ENCODE assay signal across 8 cellular contexts in genomic region chr13:52599853-52600603, GRCh38. TPM values are rescaled to one million over a fixed set of nuclear protein-coding genes. Genes with fewer than 3 reads are reported as not detected.
DNase-seq lines count a peak whose midpoint lies in the region; ATAC-seq and TF ChIP-seq lines count a peak whose summit lies in the region.

No MANE protein-coding gene starts in this region.

- H3K4me3 ChIP-seq in mammary epithelial cell (replicated peaks in 1 of 3; ENCODE audit: insufficient read depth in 1 of 3, low read depth in 2 of 3, low read length in 3 of 3) (peak overlapping the region; percentile 47 to 67 (median 67)), kidney epithelial cell (ENCODE audit: low read depth, low read length) (peak overlapping the region; percentile 47), stomach (peak overlapping the region; percentile 50 to 67 (median 60))

- peak overlapping the region; percentile 100 for H2AFZ ChIP-seq in mammary epithelial cell (ENCODE audit: low read depth, low read length)

- peak; percentile 8 for DNase-seq in activated CD4-positive, alpha-beta T cell treated with anti-CD3 and anti-CD28 coated beads, Interleukin-2, amount 10 ng/mL, durations not matched to agents 7 days and 5 days
- DNase-seq in activated CD4-positive, alpha-beta T cell treated with anti-CD3 and anti-CD28 coated beads, Interleukin-2, amount 50 U/mL, for 1 hour: no peak
- DNase-seq in NCI-H2227 (lab: John Stamatoyannopoulos, UW; ENCODE audit: unreplicated experiment) (peak; percentile 37), mammary epithelial cell (peak; percentile 32), kidney epithelial cell (ENCODE audit: low read depth) (no peak), stomach (no peak), A172 (ENCODE audit: low spot score) (no peak)

- POLR2A ChIA-PET in activated CD4-positive, alpha-beta T cell treated with anti-CD3 and anti-CD28 coated beads, Interleukin-2, amount 10 ng/mL, durations not matched to agents 7 days and 5 days (lab: Charles Lee): no interaction called here

- H3K9me3 Mint-ChIP-seq in activated CD4-positive, alpha-beta T cell treated with anti-CD3 and anti-CD28 coated beads, Interleukin-2, amount 10 ng/mL, durations not matched to agents 7 days and 5 days: no peaks in the 10 kb centered on the region

- ATAC-seq in HG02588 (IDR thresholded peaks at IDR 0.05; ENCODE audit: unreplicated experiment): peak; percentile 49

- H3K27ac Mint-ChIP-seq in activated CD4-positive, alpha-beta T cell treated with anti-CD3 and anti-CD28 coated beads, Interleukin-2, amount 10 ng/mL, durations not matched to agents 7 days and 5 days: peak overlapping the region; percentile 5

- H3K4me2 ChIP-seq in mammary epithelial cell (ENCODE audit: insufficient read depth, low read depth, low read length): peak overlapping the region; percentile 99

- TF ChIP-seq CTCF in mammary epithelial cell (conservative IDR thresholded peaks at IDR 0.05 in 1 of 2, IDR thresholded peaks at IDR 0.05 in 1 of 2; ENCODE audit: extremely low read depth in 1 of 2, insufficient read depth in 1 of 2, low read depth in 1 of 2, low read length in 2 of 2) (no peak), kidney epithelial cell (IDR thresholded peaks at IDR 0.05; ENCODE audit: insufficient read depth, low read length, poor library complexity, severe bottlenecking) (no peak), stomach (IDR thresholded peaks at IDR 0.05) (no peak)

- peak overlapping the region; percentile 50 for H3K27ac ChIP-seq in mammary epithelial cell (ENCODE audit: insufficient read depth, low read depth, low read length)
- H3K27ac ChIP-seq in stomach: peak overlapping the region in 4 of 5 donors; percentile 52 to 85 (median 72)

- H3K36me3 Mint-ChIP-seq in activated CD4-positive, alpha-beta T cell treated with anti-CD3 and anti-CD28 coated beads, Interleukin-2, amount 10 ng/mL, durations not matched to agents 7 days and 5 days (ENCODE audit: low read depth): no peaks in the 10 kb centered on the region

- H3K9me3 ChIP-seq in mammary epithelial cell (replicated peaks; ENCODE audit: insufficient read depth, low read length) (no peaks in the 10 kb centered on the region), stomach (no peaks in the 10 kb centered on the region)

- H3K27me3 ChIP-seq in mammary epithelial cell (ENCODE audit: insufficient read depth, low read length) (no peaks in the 10 kb centered on the region), kidney epithelial cell (ENCODE audit: control insufficient read depth, insufficient read depth, low read length) (no peaks in the 10 kb centered on the region), stomach (peaks cover 0 to 12% (median 11%) of the 10 kb centered on the region in 3 donors)

- peaks cover 21% of the 10 kb centered on the region for H3K27me3 Mint-ChIP-seq in activated CD4-positive, alpha-beta T cell treated with anti-CD3 and anti-CD28 coated beads, Interleukin-2, amount 10 ng/mL, durations not matched to agents 7 days and 5 days

- BruUV-seq in mammary epithelial cell (replicated peaks; lab: Mats Ljungman, UMichigan): no TSS peak

- CTCF ChIA-PET in activated CD4-positive, alpha-beta T cell treated with anti-CD3 and anti-CD28 coated beads, Interleukin-2, amount 10 ng/mL, durations not matched to agents 7 days and 5 days (lab: Charles Lee): interaction anchor here (0.9 to 1.4 kb wide), 2 partner anchors 8 to 20 kb away, joined by 3 to 4 read pairs; no protein-coding TSS in a partner anchor
- CTCF ChIA-PET in mammary epithelial cell (lab: Charles Lee; ENCODE audit: low non-redundant PET): interaction anchor here (0.6 kb wide), 1 partner anchor 131 kb away, joined by 3 read pairs; no protein-coding TSS in a partner anchor

- H3K4me1 Mint-ChIP-seq in activated CD4-positive, alpha-beta T cell treated with anti-CD3 and anti-CD28 coated beads, Interleukin-2, amount 10 ng/mL, durations not matched to agents 7 days and 5 days: peaks cover 18% of the 10 kb centered on the region

- no peak for TF ChIP-seq POLR2A in stomach (IDR thresholded peaks at IDR 0.05)

- H3K9ac ChIP-seq in mammary epithelial cell (ENCODE audit: insufficient read depth, low read length): peak overlapping the region; percentile 65

- peaks cover 4% of the 10 kb centered on the region for H3K79me2 ChIP-seq in mammary epithelial cell (ENCODE audit: insufficient read depth, low read length)

- WGBS in mammary epithelial cell (ENCODE audit: low coverage, missing lambda C conversion rate): 4% methylated on average over 15 of the region's 73 CpGs
- WGBS in stomach, 5 donors: 4 to 10% (median 6%) methylated on average over 32 to 73 of the region's 73 CpGs

- no peaks in the 10 kb centered on the region for H3K36me3 ChIP-seq in mammary epithelial cell (ENCODE audit: insufficient read depth, low read length)
- no peaks in the 10 kb centered on the region for H3K36me3 ChIP-seq in kidney epithelial cell (ENCODE audit: control insufficient read depth, insufficient read depth, low read length)
- H3K36me3 ChIP-seq in stomach: no peaks in the 10 kb centered on the region

- no peaks in the 10 kb centered on the region for H4K20me1 ChIP-seq in mammary epithelial cell (ENCODE audit: insufficient read depth, low read length)

- intact Hi-C loops in mammary epithelial cell (cut with micrococcal nuclease): loop anchor here (10.0 kb wide), 2 partner anchors 55 to 255 kb away; partner anchors contain the start of gene SUGT1
- intact Hi-C loops in stomach (cut with DNase I; ENCODE audit: low total_unique reads): no loop called here

- dilution Hi-C loops in mammary epithelial cell (cut with HindIII; ENCODE audit: low sequenced_read_pairs): no loop called here

- peak overlapping the region; percentile 72 for H3K4me3 Mint-ChIP-seq in activated CD4-positive, alpha-beta T cell treated with anti-CD3 and anti-CD28 coated beads, Interleukin-2, amount 10 ng/mL, durations not matched to agents 7 days and 5 days

- no peak for TF ChIP-seq EP300 in stomach (IDR thresholded peaks at IDR 0.05)

- H3K4me1 ChIP-seq in mammary epithelial cell (ENCODE audit: insufficient read depth, low read length) (peaks cover 21% of the 10 kb centered on the region), stomach (peaks cover 9 to 24% (median 14%) of the 10 kb centered on the region in 4 donors)

- in situ Hi-C loops in mammary epithelial cell (cut with MboI; ENCODE audit: low sequenced_read_pairs in 2 of 2): no loop called here

RNA-seq across cellular contexts. Expression of gene HNRNPA1L2, which starts 42.2 kb away (rescaled TPM):
- 1 to 10 TPM; 7.9 to 9.1 TPM for total RNA-seq in activated CD4-positive, alpha-beta T cell treated with anti-CD3 and anti-CD28 coated beads, Interleukin-2, amount 10 ng/mL, durations not matched to agents 7 days and 5 days
- 1 to 10 TPM; 2.3 to 9.3 TPM for total RNA-seq in mammary epithelial cell
- polyA plus RNA-seq in mammary epithelial cell: 7.2 TPM
- 6.1 TPM for polyA minus RNA-seq in mammary epithelial cell
- 4.0 and 7.2 TPM in 2 replicates for total RNA-seq in kidney epithelial cell
- total RNA-seq in stomach: 10 to 100 TPM in 1 of 5 donors, 1 to 10 TPM in 2, not detected in 2; 2.9 to 49.6 (median 5.0) TPM
- polyA plus RNA-seq in stomach: 1 to 10 TPM; 4.0 to 9.7 (median 6.3) TPM
- 1.4 and 4.8 TPM in 2 replicates for total RNA-seq in A172 (2014; rRNA removed; shearing (Covaris generic))

RNA-seq across cellular contexts. Expression of gene SUGT1, which starts 52.6 kb away (rescaled TPM):
- total RNA-seq in activated CD4-positive, alpha-beta T cell treated with anti-CD3 and anti-CD28 coated beads, Interleukin-2, amount 10 ng/mL, durations not matched to agents 7 days and 5 days: 10 to 100 TPM; 44.0 to 48.3 TPM
- total RNA-seq in mammary epithelial cell (10 to 100 TPM; 16.8 to 45.9 TPM), kidney epithelial cell (44.6 and 49.8 TPM in 2 replicates), stomach (10 to 100 TPM in 4 of 5 donors, 1 to 10 TPM in 1; 7.0 to 44.6 (median 23.0) TPM)
- polyA plus RNA-seq in mammary epithelial cell (28.8 TPM), stomach (10 to 100 TPM; 33.9 to 44.6 (median 36.0) TPM)
- polyA minus RNA-seq in mammary epithelial cell: 16.7 TPM
- total RNA-seq in A172 (2014; rRNA removed; shearing (Covaris generic)): 59.5 and 76.1 TPM in 2 replicates

Comparison
In these comparisons a context has a peak if more than half of its experiments do, and no peak if none do; other contexts are left out.
1. DNase-seq: peak in activated CD4-positive, alpha-beta T cell treated with anti-CD3 and anti-CD28 coated beads, Interleukin-2, amount 10 ng/mL, durations not matched to agents 7 days and 5 days (single experiment), NCI-H2227 (single experiment) and mammary epithelial cell (single experiment); none in activated CD4-positive, alpha-beta T cell treated with anti-CD3 and anti-CD28 coated beads, Interleukin-2, amount 50 U/mL, for 1 hour (single experiment), kidney epithelial cell (single experiment), stomach (single experiment) and A172 (single experiment).
2. Peak in every context shown above with its lines, with median percentiles within 50 percentile points of each other: H3K4me3 ChIP-seq.